In the genomic region with DNA sequence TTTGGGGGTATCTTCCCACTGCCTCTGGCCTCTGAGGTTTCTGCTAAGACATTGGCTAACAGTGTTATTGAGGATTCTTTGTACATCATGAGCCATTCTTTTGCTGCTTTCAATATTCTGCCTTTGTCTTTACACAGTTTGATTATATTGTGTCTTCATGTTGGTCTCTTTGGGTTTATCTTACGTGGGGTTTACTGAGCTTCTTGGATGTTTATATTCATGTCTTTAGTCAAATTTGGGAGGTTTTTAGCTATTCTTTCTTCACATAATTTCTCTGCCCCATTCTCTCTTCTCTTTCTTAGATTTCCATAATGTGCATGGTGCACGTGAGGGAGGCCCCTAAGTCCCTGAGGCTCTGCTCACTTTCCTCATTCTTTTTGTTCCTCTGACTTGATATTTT, we compare ENCODE assay signal across 22 cellular contexts.
"Had no signal": no experiment of that assay in that cellular context is flagged by ENCODE, and none has a peak within 500 bp of the region (broad histone marks: within the 10 kb centered on the region; RNA-seq: fewer than 3 reads in every experiment).

No MANE protein-coding gene starts in this region.

- H3K4me2 ChIP-seq: hepatocyte had no signal

- H2AFZ ChIP-seq: hepatocyte had no signal

- H3K4me1 ChIP-seq: right lobe of liver had no signal

- H3K4me3 Mint-ChIP-seq: activated CD4-positive, alpha-beta memory T cell treated with anti-CD3 and anti-CD28 coated beads for 36 hours; activated naive CD8-positive, alpha-beta T cell; activated T-cell treated with anti-CD3 and anti-CD28 coated beads, Interleukin-2, amount 50 U/mL, for 4 hours; central memory CD8-positive, alpha-beta T cell; natural killer cell treated with Interleukin-12 subunit alpha and Interleukin-12 subunit beta and Interleukin-15 and Interleukin-18, amount 100 ng/mL, for 72 hours; T-helper 1 cell treated with Interleukin-12 subunit alpha and Interleukin-12 subunit beta and Interleukin-4 antibody, amounts not matched to agents 30 μg/mL and 1 μg/mL, for 36 hours had no signal

- H3K27me3 ChIP-seq: hepatocyte, right lobe of liver, tibial nerve had no signal

- H3K36me3 ChIP-seq: right lobe of liver had no signal

- H3K9me3 Mint-ChIP-seq: activated CD4-positive, alpha-beta memory T cell treated with anti-CD3 and anti-CD28 coated beads for 36 hours; activated T-cell treated with anti-CD3 and anti-CD28 coated beads, Interleukin-2, amount 50 U/mL, for 4 hours; activated T-helper 2 cell treated with anti-CD3 and anti-CD28 coated beads, Interferon-gamma antibody, Interleukin-2, Interleukin-4, amounts not matched to agents 10 μg/mL and 5 μg/mL and 100 μg/mL, durations not matched to agents 14 hours and 24 hours and 36 hours; central memory CD8-positive, alpha-beta T cell; natural killer cell treated with Interleukin-12 subunit alpha and Interleukin-12 subunit beta and Interleukin-15 and Interleukin-18, amount 100 ng/mL, for 72 hours; T-helper 1 cell treated with Interleukin-12 subunit alpha and Interleukin-12 subunit beta and Interleukin-4 antibody, amounts not matched to agents 30 μg/mL and 1 μg/mL, for 36 hours had no signal

- H3K27ac Mint-ChIP-seq: activated CD4-positive, alpha-beta memory T cell treated with anti-CD3 and anti-CD28 coated beads for 36 hours; activated naive CD8-positive, alpha-beta T cell; activated T-helper 2 cell treated with anti-CD3 and anti-CD28 coated beads, Interferon-gamma antibody, Interleukin-2, Interleukin-4, amounts not matched to agents 10 μg/mL and 5 μg/mL and 100 μg/mL, durations not matched to agents 14 hours and 24 hours and 36 hours; T-helper 1 cell treated with Interleukin-12 subunit alpha and Interleukin-12 subunit beta and Interleukin-4 antibody, amounts not matched to agents 30 μg/mL and 1 μg/mL, for 36 hours had no signal

- H3K4me3 ChIP-seq: hepatocyte, mucosa of descending colon, right lobe of liver, tibial nerve had no signal

- H3K36me3 Mint-ChIP-seq: activated CD4-positive, alpha-beta memory T cell treated with anti-CD3 and anti-CD28 coated beads for 36 hours; natural killer cell treated with Interleukin-12 subunit alpha and Interleukin-12 subunit beta and Interleukin-15 and Interleukin-18, amount 100 ng/mL, for 72 hours had no signal

- H3K27me3 Mint-ChIP-seq: activated CD4-positive, alpha-beta memory T cell treated with anti-CD3 and anti-CD28 coated beads for 36 hours; activated naive CD8-positive, alpha-beta T cell; central memory CD8-positive, alpha-beta T cell; natural killer cell treated with Interleukin-12 subunit alpha and Interleukin-12 subunit beta and Interleukin-15 and Interleukin-18, amount 100 ng/mL, for 72 hours had no signal

- H3K9me3 ChIP-seq: mucosa of descending colon, right lobe of liver, tibial nerve had no signal

- ATAC-seq: activated CD4-positive, CD25-positive, alpha-beta regulatory T cell treated with anti-CD3 and anti-CD28 coated beads, Interleukin-2, amount 50 U/mL, for 24 hours; activated T-cell treated with anti-CD3 and anti-CD28 coated beads, Interleukin-2, amount 50 U/mL, for 4 hours; left ventricle myocardium superior; mucosa of descending colon; natural killer cell treated with Interleukin-12 subunit alpha and Interleukin-12 subunit beta and Interleukin-15 and Interleukin-18, amount 100 ng/mL, for 72 hours had no signal

- DNase-seq: activated CD4-positive, alpha-beta memory T cell treated with anti-CD3 and anti-CD28 coated beads for 36 hours; activated CD4-positive, alpha-beta T cell treated with anti-CD3 and anti-CD28 coated beads for 48 hours; activated T-cell treated with anti-CD3 and anti-CD28 coated beads, Interleukin-2, amount 50 U/mL, for 4 hours; anterior cingulate cortex; effector memory CD4-positive, alpha-beta T cell; islet precursor cell; left ventricle myocardium superior; mucosa of descending colon; posterior cingulate gyrus; right lobe of liver; stimulated activated CD4-positive, alpha-beta T cell treated with anti-CD3 and anti-CD28 coated beads, Interleukin-2, amount 100 ng/mL, for 48 hours; SW 1271; T-helper 9 cell; WERI-Rb-1 had no signal

- H3K27ac ChIP-seq: hepatocyte, right lobe of liver, WERI-Rb-1 had no signal
